Comparison of ENCODE assay signal across 8 cellular contexts in genomic region chr1:175887981-175888428, GRCh38.
A peak's percentile ranks its signal among the peaks of the same experiment; 100 is the strongest.
DNase-seq lines count a peak whose midpoint lies in the region; ATAC-seq and TF ChIP-seq lines count a peak whose summit lies in the region.

No MANE protein-coding gene starts in this region.

- H3K4me2 ChIP-seq in mesendoderm (ENCODE audit: low read length) = no peak overlapping the region

- peaks cover 4% of the 10 kb centered on the region for H3K4me1 ChIP-seq in mesendoderm (ENCODE audit: control insufficient read depth, low read depth, low read length)
- no peaks in the 10 kb centered on the region for H3K4me1 ChIP-seq in upper lobe of right lung

- H2AK5ac ChIP-seq in mesendoderm (ENCODE audit: low read length) = no peak overlapping the region

- H3K18ac ChIP-seq in mesendoderm (ENCODE audit: low read length) = peak overlapping the region; percentile 9

- no peak for TF ChIP-seq POLR2A in erythroblast (IDR thresholded peaks at IDR 0.05; ENCODE audit: low read length)

- H3K56ac ChIP-seq in mesendoderm (ENCODE audit: low read length) = peak overlapping the region; percentile 81

- no peaks in the 10 kb centered on the region for H3K79me1 ChIP-seq in mesendoderm (ENCODE audit: low read length)

- H3K79me2 ChIP-seq in mesendoderm (ENCODE audit: control insufficient read depth, insufficient read depth, low read length) = no peaks in the 10 kb centered on the region

- no peak overlapping the region for H4K5ac ChIP-seq in mesendoderm (ENCODE audit: low read length)

- peak; percentile 3 to 4 for DNase-seq in activated CD4-positive, alpha-beta T cell treated with anti-CD3 and anti-CD28 coated beads for 24 hours (ENCODE audit: low read depth in 2 of 2)
- no peak for DNase-seq in activated CD4-positive, alpha-beta T cell treated with anti-CD3 and anti-CD28 coated beads for 4 hours
- DNase-seq in SW480 (ENCODE audit: low spot score) (peak; percentile 44), erythroblast (lab: John Stamatoyannopoulos, UW) (peak; percentile 38 to 68), mesendoderm (peak; percentile 93), upper lobe of right lung (no peak)

- no peak overlapping the region for H3K23ac ChIP-seq in mesendoderm (ENCODE audit: low read length)

- H2BK120ac ChIP-seq in mesendoderm (ENCODE audit: low read depth, low read length) = no peak overlapping the region

- H3K9me3 ChIP-seq in upper lobe of right lung = no peaks in the 10 kb centered on the region

- no peak overlapping the region for H2BK15ac ChIP-seq in mesendoderm (replicated peaks; ENCODE audit: low read depth)

- intact Hi-C loops in upper lobe of right lung (cut with DNase I) = no loop called here

- WGBS in mesendoderm (ENCODE audit: extremely low coverage, insufficient coverage, low lambda C conversion rate) = no CpG with 5 or more reads among the region's 17 CpGs

- H3K36me3 ChIP-seq in mesendoderm (ENCODE audit: control insufficient read depth, insufficient read depth, low read length) (no peaks in the 10 kb centered on the region), upper lobe of right lung (no peaks in the 10 kb centered on the region)

- H3K27ac ChIP-seq in mesendoderm (ENCODE audit: low read depth, low read length) (no peak overlapping the region), upper lobe of right lung (no peak overlapping the region)

- H3K4me3 ChIP-seq in mesendoderm (ENCODE audit: low read length) (no peak overlapping the region), upper lobe of right lung (no peak overlapping the region)

- no peak overlapping the region for H3K4ac ChIP-seq in mesendoderm (ENCODE audit: low read depth, low read length)

- H4K8ac ChIP-seq in mesendoderm (ENCODE audit: low read depth, low read length) = no peak overlapping the region

- H3K27me3 ChIP-seq in mesendoderm (ENCODE audit: insufficient read depth, low read length, poor library complexity) (no peaks in the 10 kb centered on the region), upper lobe of right lung (no peaks in the 10 kb centered on the region)

- no peak overlapping the region for H3K9ac ChIP-seq in mesendoderm (ENCODE audit: low read length)

- H2BK5ac ChIP-seq in mesendoderm (ENCODE audit: low read length) = peak overlapping the region; percentile 2

- ATAC-seq in GM21723 (IDR thresholded peaks at IDR 0.05; ENCODE audit: unreplicated experiment) (peak; percentile 93), upper lobe of right lung (peak; percentile 82)

- TF ChIP-seq CTCF in LNCAP (IDR thresholded peaks at IDR 0.05) (peak; percentile 91), upper lobe of right lung (IDR thresholded peaks at IDR 0.05) (peak; percentile 74)

Comparison
In these comparisons a context has a peak if more than half of its experiments do, and no peak if none do; other contexts are left out.
1. DNase-seq: peak in activated CD4-positive, alpha-beta T cell treated with anti-CD3 and anti-CD28 coated beads for 24 hours (2 of 2), SW480 (single experiment), erythroblast (2 of 2) and mesendoderm (single experiment); none in activated CD4-positive, alpha-beta T cell treated with anti-CD3 and anti-CD28 coated beads for 4 hours (0 of 2) and upper lobe of right lung (single experiment).